1 cellular context compared by ENCODE assay signal in the genomic region with DNA sequence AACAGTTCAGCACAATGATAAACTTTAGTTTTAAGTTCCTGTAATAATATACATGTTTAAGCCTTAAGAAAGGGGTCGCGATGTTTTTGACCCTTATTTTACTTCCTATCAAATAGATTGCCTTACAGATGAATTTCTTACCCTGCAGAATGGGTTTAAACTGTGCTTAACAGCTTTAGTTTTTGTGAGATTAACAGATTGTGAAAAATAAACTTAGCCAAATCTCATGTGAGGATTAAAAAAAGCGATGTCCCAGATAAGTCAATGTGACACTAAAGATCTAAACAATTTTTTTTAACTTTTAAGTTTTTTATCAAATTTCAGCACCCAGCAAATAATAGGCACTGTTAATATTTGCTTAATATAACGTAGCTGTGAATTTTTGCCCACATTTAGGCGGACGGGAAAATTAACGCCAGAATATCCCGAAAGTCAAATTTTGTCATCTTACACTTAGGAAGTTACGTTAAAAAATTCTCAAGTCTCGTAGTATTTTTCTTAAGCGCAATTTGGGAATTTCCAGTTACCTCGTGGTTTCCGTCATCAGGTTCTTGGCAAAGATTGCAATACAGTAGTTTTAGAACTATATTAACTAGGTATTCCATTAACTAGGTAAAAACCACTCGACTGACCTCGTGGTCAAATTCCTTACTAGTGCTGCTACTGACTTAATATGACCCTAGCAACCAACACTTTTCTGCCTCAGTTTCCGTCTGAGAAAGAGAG.
TF ChIP-seq lines count a peak whose summit lies in the region.

No MANE protein-coding gene starts in this region.

TF ChIP-seq in liver, 16 proteins besides CTCF, POLR2A, EP300 and RAD21 (continued from another document):
- TF ChIP-seq, protein P1, sequence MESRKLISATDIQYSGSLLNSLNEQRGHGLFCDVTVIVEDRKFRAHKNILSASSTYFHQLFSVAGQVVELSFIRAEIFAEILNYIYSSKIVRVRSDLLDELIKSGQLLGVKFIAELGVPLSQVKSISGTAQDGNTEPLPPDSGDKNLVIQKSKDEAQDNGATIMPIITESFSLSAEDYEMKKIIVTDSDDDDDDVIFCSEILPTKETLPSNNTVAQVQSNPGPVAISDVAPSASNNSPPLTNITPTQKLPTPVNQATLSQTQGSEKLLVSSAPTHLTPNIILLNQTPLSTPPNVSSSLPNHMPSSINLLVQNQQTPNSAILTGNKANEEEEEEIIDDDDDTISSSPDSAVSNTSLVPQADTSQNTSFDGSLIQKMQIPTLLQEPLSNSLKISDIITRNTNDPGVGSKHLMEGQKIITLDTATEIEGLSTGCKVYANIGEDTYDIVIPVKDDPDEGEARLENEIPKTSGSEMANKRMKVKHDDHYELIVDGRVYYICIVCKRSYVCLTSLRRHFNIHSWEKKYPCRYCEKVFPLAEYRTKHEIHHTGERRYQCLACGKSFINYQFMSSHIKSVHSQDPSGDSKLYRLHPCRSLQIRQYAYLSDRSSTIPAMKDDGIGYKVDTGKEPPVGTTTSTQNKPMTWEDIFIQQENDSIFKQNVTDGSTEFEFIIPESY (IDR thresholded peaks at IDR 0.05): no peak
- TF ChIP-seq GABPA (IDR thresholded peaks at IDR 0.05 in 1 of 2, conservative IDR thresholded peaks at IDR 0.05 in 1 of 2): no peak
- no peak for TF ChIP-seq TAF1 (conservative IDR thresholded peaks at IDR 0.05)
